In genomic region chr15:84872009-84872900, GRCh38 we compare ENCODE assay signal across 21 cellular contexts. TPM values are rescaled to one million over a fixed set of nuclear protein-coding genes. Genes with fewer than 3 reads are reported as not detected.
A peak's percentile ranks its signal among the peaks of the same experiment; 100 is the strongest.
DNase-seq lines count a peak whose midpoint lies in the region; ATAC-seq, FAIRE-seq and TF ChIP-seq lines count a peak whose summit lies in the region.
"Had no signal": no experiment of that assay in that cellular context is flagged by ENCODE, and none has a peak within 500 bp of the region (broad histone marks: within the 10 kb centered on the region; RNA-seq: fewer than 3 reads in every experiment).

No MANE protein-coding gene starts in this region.

- no peaks in the 10 kb centered on the region for H3K9me3 Mint-ChIP-seq in astrocyte (ENCODE audit: unreplicated experiment)
- H3K9me3 Mint-ChIP-seq: CD8-positive, alpha-beta memory T cell; HFFc6 had no signal

- H2AFZ ChIP-seq in astrocyte (ENCODE audit: low read depth, low read length), result no peak overlapping the region

- H3K4me1 ChIP-seq in astrocyte (ENCODE audit: insufficient read depth, low read length) (no peaks in the 10 kb centered on the region), skeletal muscle tissue (ENCODE audit: control insufficient read depth in 3 of 3, insufficient read depth in 3 of 3, low read length in 3 of 3) (peaks cover 21 to 52% (median 38%) of the 10 kb centered on the region in 3 donors)

- peaks cover 21% of the 10 kb centered on the region for H3K36me3 Mint-ChIP-seq in astrocyte (ENCODE audit: low read depth, unreplicated experiment)
- H3K36me3 Mint-ChIP-seq: CD8-positive, alpha-beta memory T cell had no signal

- no peak overlapping the region for H3K27ac Mint-ChIP-seq in astrocyte (ENCODE audit: unreplicated experiment)
- H3K27ac Mint-ChIP-seq: CD8-positive, alpha-beta memory T cell; HFFc6 had no signal

- intact Hi-C loops in left ventricle myocardium superior (cut with micrococcal nuclease), result no loop called here

- no peak overlapping the region for H3K9ac ChIP-seq in astrocyte (ENCODE audit: low read length)
- H3K9ac ChIP-seq in skeletal muscle tissue (ENCODE audit: low read depth in 1 of 3, low read length in 3 of 3), result no peak overlapping the region
- H3K9ac ChIP-seq: BLaER1 had no signal

- peaks cover 22% of the 10 kb centered on the region for H3K27me3 Mint-ChIP-seq in astrocyte (ENCODE audit: low read depth, unreplicated experiment)
- H3K27me3 Mint-ChIP-seq: CD8-positive, alpha-beta memory T cell had no signal

- H3K36me3 ChIP-seq in astrocyte (ENCODE audit: insufficient read depth, low read length), result no peaks in the 10 kb centered on the region
- peaks cover 33 to 34% (median 34%) of the 10 kb centered on the region in 3 donors for H3K36me3 ChIP-seq in skeletal muscle tissue (ENCODE audit: control insufficient read depth in 3 of 3, insufficient read depth in 3 of 3, low read length in 3 of 3)
- H3K36me3 ChIP-seq: BLaER1, MG63 had no signal

- H4K20me1 ChIP-seq in astrocyte (ENCODE audit: insufficient read depth, low read length), result no peaks in the 10 kb centered on the region
- H4K20me1 ChIP-seq: BLaER1 had no signal

- H3K27ac ChIP-seq in astrocyte (ENCODE audit: low read depth, low read length) (no peak overlapping the region), skeletal muscle tissue (ENCODE audit: low read depth, low read length) (peak overlapping the region; percentile 36)
- H3K27ac ChIP-seq: 22Rv1, BLaER1 had no signal

- TF ChIP-seq CTCF in astrocyte (IDR thresholded peaks at IDR 0.05; ENCODE audit: insufficient read depth, low read depth, low read length), result no peak

- no peak overlapping the region for H3K4me2 ChIP-seq in astrocyte (ENCODE audit: low read length)
- H3K4me2 ChIP-seq: BLaER1 had no signal

- peak; percentile 20 for ATAC-seq in left ventricle myocardium superior
- ATAC-seq in HG03439 (IDR thresholded peaks at IDR 0.05; ENCODE audit: unreplicated experiment), result no peak
- no peak for ATAC-seq in GM21526 (IDR thresholded peaks at IDR 0.05; ENCODE audit: low FRiP score, unreplicated experiment)
- ATAC-seq in HG03354 (IDR thresholded peaks at IDR 0.05; ENCODE audit: poor library complexity, severe bottlenecking, unreplicated experiment), result no peak
- ATAC-seq: PC-3 had no signal

- H3K27me3 ChIP-seq in astrocyte (ENCODE audit: insufficient read depth, low read length) (no peaks in the 10 kb centered on the region), skeletal muscle tissue (ENCODE audit: control insufficient read depth in 3 of 3, insufficient read depth in 3 of 3, low read length in 3 of 3) (no peaks in the 10 kb centered on the region)
- H3K27me3 ChIP-seq: BLaER1, MG63 had no signal

- H3K4me3 Mint-ChIP-seq in astrocyte (ENCODE audit: unreplicated experiment), result no peak overlapping the region
- H3K4me3 Mint-ChIP-seq: CD8-positive, alpha-beta memory T cell; HFFc6 had no signal

- no peaks in the 10 kb centered on the region for H3K79me2 ChIP-seq in astrocyte (ENCODE audit: insufficient read depth, low read length)

- no peak overlapping the region for H3K4me3 ChIP-seq in astrocyte (ENCODE audit: insufficient read depth, low read depth, low read length)
- no peak overlapping the region for H3K4me3 ChIP-seq in skeletal muscle tissue (ENCODE audit: low read length in 3 of 3)
- H3K4me3 ChIP-seq: BLaER1, MG63 had no signal

- H3K4me1 Mint-ChIP-seq in astrocyte (ENCODE audit: low read depth, unreplicated experiment), result no peaks in the 10 kb centered on the region

- no peak for FAIRE-seq in astrocyte (lab: Jason Lieb, UNC)

- DNase-seq in DMS 273 (lab: John Stamatoyannopoulos, UW; ENCODE audit: unreplicated experiment) (peak; percentile 14), DMS 273 treated with DMSO at 0.1 percent for 48 hours (lab: John Stamatoyannopoulos, UW) (no peak), astrocyte (ENCODE audit: low read depth) (peak; percentile 7), left ventricle myocardium superior (no peak)
- DNase-seq: CD8-positive, alpha-beta memory T cell; EL; HFFc6; KG1; MG63; NCI-H1092 treated with DMSO at 0.1 percent for 48 hours; NCI-H1694; NCI-H2107; NCI-H226; NCI-H69; PC-3 had no signal

- H3K9me3 ChIP-seq in astrocyte (ENCODE audit: insufficient read depth, low read depth, low read length) (no peaks in the 10 kb centered on the region), skeletal muscle tissue (ENCODE audit: control insufficient read depth in 3 of 3, low read length in 3 of 3) (no peaks in the 10 kb centered on the region)
- H3K9me3 ChIP-seq: BLaER1, MG63 had no signal

RNA-seq across cellular contexts. Expression of gene SLC28A1, which starts 12.2 kb away (rescaled TPM):
- total RNA-seq in astrocyte, result not detected in 2 replicates
- total RNA-seq in left ventricle myocardium superior, result 0.50 TPM
- total RNA-seq in skeletal muscle tissue, result 0.52 TPM
- total RNA-seq: CD8-positive, alpha-beta memory T cell; HFFc6 had no signal

RNA-seq across cellular contexts. Expression of gene ALPK3, which starts 55.1 kb away (rescaled TPM):
- 6.8 and 9.1 TPM in 2 replicates for total RNA-seq in astrocyte
- 118 TPM for total RNA-seq in left ventricle myocardium superior
- total RNA-seq in skeletal muscle tissue, result 33.4 TPM

Comparison
In these comparisons a context has a peak if more than half of its experiments do, and no peak if none do; other contexts are left out.
1. DNase-seq: peak in DMS 273 (single experiment) and astrocyte (single experiment); none in DMS 273 treated with DMSO at 0.1 percent for 48 hours (single experiment) and left ventricle myocardium superior (single experiment).